16 cellular contexts compared by ENCODE assay signal in the genomic region with DNA sequence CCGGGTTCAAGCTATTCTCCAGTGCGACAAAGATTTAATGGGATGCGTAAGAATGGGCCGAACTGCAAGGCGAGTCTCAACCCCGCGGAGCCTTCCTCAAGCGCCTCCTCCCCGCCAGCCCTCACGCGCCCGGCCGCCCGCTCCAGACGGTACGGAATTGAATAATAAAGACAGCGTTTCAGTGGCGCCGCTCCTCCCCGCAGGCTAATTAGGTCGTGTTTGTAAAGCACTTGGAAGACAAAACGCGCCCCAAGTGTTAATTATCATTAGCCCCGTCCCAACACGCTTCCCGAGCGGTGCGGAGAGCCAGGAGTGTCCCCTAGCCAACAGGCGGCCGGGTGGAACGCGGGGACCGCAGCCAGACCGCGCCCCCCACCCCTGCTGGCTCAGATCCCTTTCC.
DNase-seq lines count a peak whose midpoint lies in the region; ATAC-seq and FAIRE-seq lines count a peak whose summit lies in the region.
"Had no signal": no experiment of that assay in that cellular context is flagged by ENCODE, and none has a peak within 500 bp of the region (broad histone marks: within the 10 kb centered on the region; RNA-seq: fewer than 3 reads in every experiment).

No MANE protein-coding gene starts in this region.

- FAIRE-seq in frontal cortex (lab: Jason Lieb, UNC), result no peak
- FAIRE-seq: GM19239 had no signal

- no peak overlapping the region for H3K9ac ChIP-seq in HUES48 (ENCODE audit: low read depth, low read length)

- no peak for ATAC-seq in GM18909 (IDR thresholded peaks at IDR 0.05; ENCODE audit: poor library complexity, unreplicated experiment)
- ATAC-seq: activated T-cell treated with anti-CD3 and anti-CD28 coated beads, Interleukin-2, amount 50 U/mL, for 4 hours; body of pancreas; CD8-positive, alpha-beta T cell; stimulated activated memory B cell treated with anti-CD40 and anti-IgM and Interleukin-4, amounts not matched to agents 10 μg/mL and 1 μg/mL and 100 μg/mL, for 72 hours had no signal

- H3K4me3 ChIP-seq in HUES48 (ENCODE audit: low read depth, low read length), result peak overlapping the region; percentile 62
- H3K4me3 ChIP-seq: body of pancreas had no signal

- peak; percentile 35 for DNase-seq in NCI-H526 treated with DMSO at 0.1 percent for 48 hours (lab: John Stamatoyannopoulos, UW)
- peak; percentile 50 to 62 for DNase-seq in frontal cortex (ENCODE audit: low spot score in 2 of 2)
- peak in 50 of 56 donors; percentile 6 to 82 (median 38) for DNase-seq in nucleus accumbens (lab: John Stamatoyannopoulos, UW)
- DNase-seq in NOMO-1 treated with DMSO at 0.1 percent for 48 hours (lab: John Stamatoyannopoulos, UW; ENCODE audit: unreplicated experiment), result no peak
- no peak for DNase-seq in activated CD4-positive, CD25-positive, alpha-beta regulatory T cell (lab: John Stamatoyannopoulos, UW)
- no peak for DNase-seq in COLO829 (ENCODE audit: low spot score)
- DNase-seq: activated B cell treated with CpG ODN at 0.5 μM for 24 hours; activated T-cell treated with anti-CD3 and anti-CD28 coated beads, Interleukin-2, amount 50 U/mL, for 4 hours; body of pancreas; CD8-positive, alpha-beta T cell; erythroblast had no signal

- H3K27me3 ChIP-seq in HUES48 (ENCODE audit: control insufficient read depth, insufficient read depth, low read length), result peaks cover 86% of the 10 kb centered on the region

- H3K9me3 ChIP-seq in HUES48 (ENCODE audit: control insufficient read depth, insufficient read depth, low read length), result no peaks in the 10 kb centered on the region
- H3K9me3 ChIP-seq: body of pancreas, neutrophil had no signal

- H3K27ac ChIP-seq in HUES48 (ENCODE audit: low read depth, low read length), result peak overlapping the region; percentile 33
- H3K27ac ChIP-seq: body of pancreas, neutrophil had no signal

- H3K36me3 ChIP-seq in HUES48 (ENCODE audit: control insufficient read depth, insufficient read depth, low read length), result no peaks in the 10 kb centered on the region
- H3K36me3 ChIP-seq: neutrophil had no signal

- peaks cover 36% of the 10 kb centered on the region for H3K4me1 ChIP-seq in HUES48 (ENCODE audit: control insufficient read depth, insufficient read depth, low read length)

Comparison
In these comparisons a context has a peak if more than half of its experiments do, and no peak if none do; other contexts are left out.
1. DNase-seq: peak in NCI-H526 treated with DMSO at 0.1 percent for 48 hours (single experiment), frontal cortex (2 of 2) and nucleus accumbens (50 of 56); none in NOMO-1 treated with DMSO at 0.1 percent for 48 hours (single experiment), activated CD4-positive, CD25-positive, alpha-beta regulatory T cell (0 of 4) and COLO829 (single experiment).